Comparison of ENCODE assay signal across 20 cellular contexts in the genomic region with DNA sequence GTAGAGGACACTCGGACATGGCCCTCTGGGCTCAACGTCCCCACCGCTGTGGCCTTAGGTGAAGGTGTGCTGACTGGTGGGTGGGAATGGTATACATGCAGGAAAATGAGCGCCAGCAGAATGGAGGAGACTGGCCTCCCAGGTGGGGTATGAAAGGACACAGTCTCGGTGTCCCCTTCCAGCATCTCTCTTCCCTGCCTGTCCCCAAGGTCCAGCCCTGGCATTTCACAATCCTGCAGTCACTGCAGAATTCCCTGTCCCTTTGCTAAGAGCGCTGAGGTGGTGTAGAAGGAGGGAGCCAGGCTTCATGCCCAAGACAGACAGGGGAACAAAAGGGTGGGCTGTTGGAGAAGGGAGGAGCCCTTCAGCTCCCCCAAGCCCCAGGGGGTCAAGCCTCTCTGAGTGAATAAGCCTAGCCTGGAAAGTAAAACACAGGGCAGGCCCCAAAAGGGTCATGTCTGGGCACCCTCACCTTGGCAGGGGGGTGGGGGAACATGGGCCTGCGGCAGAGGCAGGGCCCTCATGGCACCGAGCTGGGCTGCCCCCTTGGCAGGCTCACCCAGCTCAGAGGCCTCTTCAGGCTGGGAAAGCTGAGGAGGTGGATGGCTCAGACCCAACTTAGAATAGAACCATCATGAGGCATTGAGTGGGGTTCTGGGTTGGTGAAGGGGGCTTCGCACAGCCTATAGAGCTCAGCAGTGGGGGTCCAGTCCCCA. TPM values are rescaled to one million over a fixed set of nuclear protein-coding genes. Genes with fewer than 3 reads are reported as not detected.
DNase-seq lines count a peak whose midpoint lies in the region; ATAC-seq and TF ChIP-seq lines count a peak whose summit lies in the region.
"Had no signal": no experiment of that assay in that cellular context is flagged by ENCODE, and none has a peak within 500 bp of the region (broad histone marks: within the 10 kb centered on the region; RNA-seq: fewer than 3 reads in every experiment).

No MANE protein-coding gene starts in this region.

- H3K4me3 ChIP-seq in heart left ventricle = no peak overlapping the region
- H3K4me3 ChIP-seq in gastroesophageal sphincter = no peak overlapping the region
- H3K4me3 ChIP-seq in gastrocnemius medialis = no peak overlapping the region
- H3K4me3 ChIP-seq in vagina = no peak overlapping the region

- H3K27me3 ChIP-seq in heart left ventricle (no peaks in the 10 kb centered on the region), gastroesophageal sphincter (no peaks in the 10 kb centered on the region), gastrocnemius medialis (no peaks in the 10 kb centered on the region), vagina (no peaks in the 10 kb centered on the region)

- TF ChIP-seq POLR2A in heart left ventricle (IDR thresholded peaks at IDR 0.05) = no peak
- TF ChIP-seq POLR2A in gastroesophageal sphincter (IDR thresholded peaks at IDR 0.05) = no peak
- no peak for TF ChIP-seq POLR2A in gastrocnemius medialis (IDR thresholded peaks at IDR 0.05)
- no peak for TF ChIP-seq POLR2A in vagina (IDR thresholded peaks at IDR 0.05)

- in situ Hi-C loops in gastrocnemius medialis (cut with MboI; ENCODE audit: low sequenced_read_pairs in 4 of 4) = no loop called here

- peak in 1 of 5 donors; percentile 43 for DNase-seq in heart left ventricle
- no peak for DNase-seq in cardiac septum (ENCODE audit: low spot score)
- peak in 1 of 2 donors; percentile 53 for DNase-seq in gastrocnemius medialis
- DNase-seq in vagina (ENCODE audit: extremely low spot score in 2 of 2) = no peak
- DNase-seq in head of caudate nucleus = no peak
- DNase-seq in glomerular visceral epithelial cell (ENCODE audit: extremely low spot score) = no peak
- DNase-seq: activated CD4-positive, CD25-positive, alpha-beta regulatory T cell; activated naive CD8-positive, alpha-beta T cell treated with anti-CD3 and anti-CD28 coated beads for 36 hours; CD4-positive, CD25-positive, alpha-beta regulatory T cell; erythroblast; NCI-H1417; NCI-H2171; NCI-H748 treated with DMSO at 0.1 percent for 48 hours; PC-3; stimulated activated naive CD4-positive, alpha-beta T cell treated with Interleukin-2 at 50 U/mL for 16 hours had no signal

- 80 to 91% (median 85%) methylated on average over 7 to 9 of the region's 9 CpGs for WGBS in heart left ventricle, 4 donors
- WGBS in gastroesophageal sphincter (ENCODE audit: low coverage in 1 of 2), 2 donors = 80 to 85% methylated on average over 1 to 2 of the region's 9 CpGs

- H3K36me3 ChIP-seq in heart left ventricle (peaks cover 0 to 8% (median 0%) of the 10 kb centered on the region in 9 donors), gastroesophageal sphincter (peaks cover 0 to 6% of the 10 kb centered on the region in 2 donors), gastrocnemius medialis (no peaks in the 10 kb centered on the region), vagina (no peaks in the 10 kb centered on the region)

- no peak for TF ChIP-seq EP300 in gastroesophageal sphincter (IDR thresholded peaks at IDR 0.05)

- no peak for TF ChIP-seq CTCF in heart left ventricle (IDR thresholded peaks at IDR 0.05)
- no peak for TF ChIP-seq CTCF in gastroesophageal sphincter (IDR thresholded peaks at IDR 0.05)
- no peak for TF ChIP-seq CTCF in gastrocnemius medialis (IDR thresholded peaks at IDR 0.05 in 4 of 5, conservative IDR thresholded peaks at IDR 0.05 in 1 of 5)
- no peak for TF ChIP-seq CTCF in vagina (IDR thresholded peaks at IDR 0.05)

- H3K9me3 ChIP-seq in heart left ventricle (no peaks in the 10 kb centered on the region), gastroesophageal sphincter (no peaks in the 10 kb centered on the region), gastrocnemius medialis (no peaks in the 10 kb centered on the region), vagina (no peaks in the 10 kb centered on the region)

- intact Hi-C loops in heart left ventricle (cut with DNase I) = no loop called here
- intact Hi-C loops in cardiac septum (cut with DNase I) = no loop called here
- intact Hi-C loops in gastrocnemius medialis (cut with DNase I; ENCODE audit: low total_unique reads) = loop anchor here (1.0 kb wide), 1 partner anchor 23 kb away; no protein-coding TSS in a partner anchor
- intact Hi-C loops in vagina (cut with DNase I) = no loop called here
- intact Hi-C loops in head of caudate nucleus (cut with DNase I) = no loop called here

- H3K27ac ChIP-seq in heart left ventricle (peak overlapping the region in 11 of 12 donors; percentile 59 to 94 (median 82)), gastroesophageal sphincter (peak overlapping the region in 3 of 4 donors; percentile 77 to 83 (median 78)), gastrocnemius medialis (peak overlapping the region; percentile 97 to 99 (median 98)), vagina (peak overlapping the region; percentile 51)

- no peak for ATAC-seq in heart left ventricle
- ATAC-seq in gastroesophageal sphincter = no peak
- ATAC-seq in gastrocnemius medialis = no peak
- ATAC-seq in HG03342 (IDR thresholded peaks at IDR 0.05; ENCODE audit: unreplicated experiment) = no peak
- ATAC-seq: PC-3 had no signal

- H3K4me1 ChIP-seq in heart left ventricle = peaks cover 12 to 94% (median 75%) of the 10 kb centered on the region in 12 donors
- H3K4me1 ChIP-seq in gastroesophageal sphincter = peaks cover 0 to 90% (median 45%) of the 10 kb centered on the region in 3 donors
- H3K4me1 ChIP-seq in gastrocnemius medialis = peaks cover 100% of the 10 kb centered on the region in 2 donors
- peaks cover 72% of the 10 kb centered on the region for H3K4me1 ChIP-seq in vagina

RNA-seq across cellular contexts. Expression of a gene that starts 23.9 kb away (rescaled TPM):
- 10 to 100 TPM; 26.2 to 47.2 (median 41.1) TPM for total RNA-seq in heart left ventricle
- 10 to 100 TPM; 37.7 to 40.1 TPM for polyA plus RNA-seq in heart left ventricle
- total RNA-seq in cardiac septum = 45.6 TPM
- 10 to 100 TPM; 16.6 to 42.8 (median 26.1) TPM for total RNA-seq in gastroesophageal sphincter
- 100 to 1,000 TPM in 2 of 4 donors, 10 to 100 TPM in 2; 82.8 to 121 (median 93.3) TPM for total RNA-seq in gastrocnemius medialis
- total RNA-seq in vagina = 37.8 TPM

RNA-seq across cellular contexts. Expression of a gene that starts 35.7 kb away (rescaled TPM):
- total RNA-seq in heart left ventricle = not detected
- 1 to 10 TPM in 1 of 2 donors, not detected in 1; 1.1 TPM for polyA plus RNA-seq in heart left ventricle
- total RNA-seq in cardiac septum = not detected
- under 1 TPM in 1 of 4 donors, not detected in 3; 0.62 TPM for total RNA-seq in gastroesophageal sphincter
- total RNA-seq in gastrocnemius medialis = not detected
- total RNA-seq in vagina = 3.4 TPM
- total RNA-seq: activated naive CD8-positive, alpha-beta T cell treated with anti-CD3 and anti-CD28 coated beads for 36 hours; CD4-positive, CD25-positive, alpha-beta regulatory T cell; glomerular endothelial cell; PC-3; SK-MEL-5; T-helper 2 cell treated with Interferon-gamma antibody and Interleukin-4, amounts not matched to agents 100 ng/mL and 5 ng/mL, for 36 hours had no signal
- polyA plus RNA-seq: CD4-positive, CD25-positive, alpha-beta regulatory T cell had no signal
